ENCODE assay signal across 20 cellular contexts in genomic region chr2:207180741-207181140, GRCh38. TPM values are rescaled to one million over a fixed set of nuclear protein-coding genes. Genes with fewer than 3 reads are reported as not detected.
DNase-seq lines count a peak whose midpoint lies in the region; FAIRE-seq and TF ChIP-seq lines count a peak whose summit lies in the region.
"Had no signal": no experiment of that assay in that cellular context is flagged by ENCODE, and none has a peak within 500 bp of the region (broad histone marks: within the 10 kb centered on the region; RNA-seq: fewer than 3 reads in every experiment).

No MANE protein-coding gene starts in this region.

- H3K27ac Mint-ChIP-seq in osteocyte (ENCODE audit: unreplicated experiment): peak overlapping the region; percentile 71
- H3K27ac Mint-ChIP-seq: CD4-positive, alpha-beta T cell; GM23338 had no signal

- peak; percentile 79 for DNase-seq in EH (ENCODE audit: low read depth)
- peak; percentile 44 for DNase-seq in M059J (ENCODE audit: low read depth)
- DNase-seq in epithelial cell of prostate (ENCODE audit: low read depth, low spot score): no peak
- DNase-seq in osteocyte (ENCODE audit: extremely low spot score, unreplicated experiment): no peak
- DNase-seq in D721Med (ENCODE audit: insufficient read length, low spot score): no peak
- no peak for DNase-seq in retina
- DNase-seq in H4 (ENCODE audit: low spot score): no peak
- DNase-seq: Calu3; CD4-positive, alpha-beta T cell; DMS79 treated with DMSO at 0.1 percent for 48 hours; KG1; MG63; NCI-H1092 treated with DMSO at 0.1 percent for 48 hours; NCI-H1694; NCI-H345; NCI-H69; NK-92 treated with Interleukin-12 subunit alpha and Interleukin-12 subunit beta, amount 100 ng/mL, for 24 hours had no signal

- no peak overlapping the region for H3K4me3 Mint-ChIP-seq in osteocyte (ENCODE audit: unreplicated experiment)
- H3K4me3 Mint-ChIP-seq: CD4-positive, alpha-beta T cell; GM23338 had no signal

- H3K9me3 Mint-ChIP-seq in osteocyte (ENCODE audit: unreplicated experiment): no peaks in the 10 kb centered on the region
- H3K9me3 Mint-ChIP-seq: CD4-positive, alpha-beta T cell; GM23338 had no signal

- H3K27ac ChIP-seq in epithelial cell of prostate: peak overlapping the region; percentile 48
- H3K27ac ChIP-seq: A549, HL-60 had no signal

- peaks cover 48% of the 10 kb centered on the region for H3K4me1 Mint-ChIP-seq in osteocyte (ENCODE audit: unreplicated experiment)
- H3K4me1 Mint-ChIP-seq: GM23338 had no signal

- FAIRE-seq in D721Med (lab: Jason Lieb, UNC): no peak
- FAIRE-seq: A549 had no signal

- TF ChIP-seq CTCF in osteocyte (IDR thresholded peaks at IDR 0.05) (no peak), D721Med (IDR thresholded peaks at IDR 0.05; ENCODE audit: insufficient read depth, missing control alignments) (no peak)

- no peaks in the 10 kb centered on the region for H3K27me3 Mint-ChIP-seq in osteocyte (ENCODE audit: unreplicated experiment)
- H3K27me3 Mint-ChIP-seq: CD4-positive, alpha-beta T cell had no signal

- no peaks in the 10 kb centered on the region for H3K36me3 Mint-ChIP-seq in osteocyte (ENCODE audit: unreplicated experiment)

RNA-seq across cellular contexts. Expression of gene KLF7, which starts 15.0 kb away (rescaled TPM):
- 7.3 and 11.6 TPM in 2 replicates for total RNA-seq in M059J (2014; rRNA removed; shearing (Covaris generic))
- 36.7 and 39.8 TPM in 2 replicates for total RNA-seq in osteocyte
- 2.6 and 6.8 TPM in 2 replicates for total RNA-seq in H4 (2014; rRNA removed; shearing (Covaris generic))

Comparison
In these comparisons a context has a peak if more than half of its experiments do, and no peak if none do; other contexts are left out.
1. DNase-seq: peak in EH (single experiment) and M059J (single experiment); none in epithelial cell of prostate (single experiment), osteocyte (single experiment), D721Med (single experiment), retina (single experiment) and H4 (single experiment).